ENCODE assay signal across 8 cellular contexts in the genomic region with DNA sequence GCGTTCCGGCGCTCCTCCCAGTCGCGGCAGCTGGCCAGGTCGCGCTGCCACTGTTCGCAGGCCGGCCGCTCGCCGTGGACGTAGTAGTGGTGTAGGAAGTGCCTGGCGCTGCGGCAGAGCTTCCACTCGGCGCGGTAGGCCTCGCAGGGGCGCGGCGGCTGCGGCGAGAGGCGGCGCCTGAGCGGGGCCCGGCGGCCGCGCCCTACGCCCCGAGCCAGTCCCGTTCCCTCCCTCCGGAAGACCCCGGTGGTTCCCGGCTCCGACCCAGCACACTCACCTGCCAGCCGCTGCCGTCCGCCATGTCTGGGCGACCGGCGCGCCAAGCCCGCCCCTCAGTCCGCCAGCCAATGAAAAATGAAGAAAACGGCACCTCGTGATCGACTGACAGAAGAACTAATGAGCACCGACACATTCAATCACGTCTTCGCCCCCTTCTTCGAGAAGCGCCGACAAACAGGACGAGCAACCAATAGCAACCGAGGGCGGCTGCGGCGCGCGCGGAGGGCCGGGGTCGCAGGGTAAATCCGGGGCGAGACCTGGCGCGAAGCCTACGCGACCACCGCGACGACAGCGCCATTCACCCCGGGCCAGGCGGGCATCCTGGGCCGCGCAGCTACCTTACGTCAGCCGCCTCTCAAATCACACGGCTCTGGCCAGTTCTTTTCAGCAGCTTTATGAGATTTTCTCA. TPM values are rescaled to one million over a fixed set of nuclear protein-coding genes. Genes with fewer than 3 reads are reported as not detected.
DNase-seq lines count a peak whose midpoint lies in the region; ATAC-seq, FAIRE-seq and TF ChIP-seq lines count a peak whose summit lies in the region.

A gene with protein sequence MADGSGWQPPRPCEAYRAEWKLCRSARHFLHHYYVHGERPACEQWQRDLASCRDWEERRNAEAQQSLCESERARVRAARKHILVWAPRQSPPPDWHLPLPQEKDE (minus strand): TSS at position 324 of the 688 bp plus-strand sequence. CDS start 23 bp downstream, at position 301.

- H3K9ac ChIP-seq in keratinocyte (ENCODE audit: control insufficient read depth, extremely low read depth, insufficient read depth, low read length): peak within 1 kb of the TSS; percentile 75

- H3K4me3 ChIP-seq in AG09309 (ENCODE audit: control insufficient read depth, low read depth, low read length): peak within 1 kb of the TSS; percentile 76
- peak within 1 kb of the TSS; percentile 69 to 76 (median 70) for H3K4me3 ChIP-seq in keratinocyte (ENCODE audit: control insufficient read depth in 2 of 3, extremely low read depth in 1 of 3, insufficient read depth in 2 of 3, low read depth in 1 of 3, low read length in 3 of 3)

- no peak for FAIRE-seq in keratinocyte (lab: Jason Lieb, UNC)

- H4K20me1 ChIP-seq in keratinocyte (ENCODE audit: control insufficient read depth, extremely low read depth, insufficient read depth, low read length): no peaks in the 10 kb centered on the region

- H3K4me2 ChIP-seq in keratinocyte (ENCODE audit: control insufficient read depth, extremely low read depth, insufficient read depth, low read depth, low read length): peak within 1 kb of the TSS; percentile 95

- peak within 1 kb of the TSS; percentile 79 for H3K27ac ChIP-seq in keratinocyte (ENCODE audit: control insufficient read depth, insufficient read depth, low read length)

- DNase-seq in AG09309 (ENCODE audit: low read depth) (peak; percentile 74), NCI-H446 treated with DMSO at 0.1 percent for 48 hours (lab: John Stamatoyannopoulos, UW) (peak; percentile 95), cerebellar nuclear complex (lab: John Stamatoyannopoulos, UW) (peak; percentile 60 to 85), keratinocyte (ENCODE audit: low read depth, low spot score) (peak; percentile 56)
- DNase-seq in activated CD4-positive, CD25-positive, alpha-beta regulatory T cell treated with anti-CD3 and anti-CD28 coated beads, Interleukin-2, amount 50 U/mL, for 72 hours: peak; percentile 84
- peak; percentile 73 to 78 for DNase-seq in stimulated activated CD4-positive, alpha-beta T cell treated with anti-CD3 and anti-CD28 coated beads, Interleukin-15, amount 100 ng/mL, for 1 hour (ENCODE audit: low read depth in 1 of 2, low spot score in 1 of 2)

- H3K4me1 ChIP-seq in keratinocyte (ENCODE audit: control insufficient read depth, extremely low read depth, insufficient read depth, low read length): peaks cover 6% of the 10 kb centered on the region

- peaks cover 9 to 21% of the 10 kb centered on the region in 2 experiments for H3K36me3 ChIP-seq in keratinocyte (ENCODE audit: control insufficient read depth in 2 of 2, extremely low read depth in 1 of 2, insufficient read depth in 2 of 2, low read length in 2 of 2)

- H3K9me3 ChIP-seq in keratinocyte (ENCODE audit: control insufficient read depth, low read depth, low read length): no peaks in the 10 kb centered on the region

- ATAC-seq in GM19025 (IDR thresholded peaks at IDR 0.05; ENCODE audit: low read depth, unreplicated experiment) (peak; percentile 77), HG03342 (IDR thresholded peaks at IDR 0.05; ENCODE audit: unreplicated experiment) (peak; percentile 74)

- no peaks in the 10 kb centered on the region for H3K9me1 ChIP-seq in keratinocyte (ENCODE audit: control insufficient read depth, extremely low read depth, insufficient read depth, low read length)

- dilution Hi-C loops in keratinocyte (cut with MboI; ENCODE audit: extremely low pct_ligation_motif_present, low sequenced_read_pairs): no loop called here

- H3K79me2 ChIP-seq in keratinocyte (ENCODE audit: control insufficient read depth, insufficient read depth, low read length): peaks cover 37% of the 10 kb centered on the region

- H2AFZ ChIP-seq in keratinocyte (ENCODE audit: control insufficient read depth, low read length): peak within 1 kb of the TSS; percentile 75

- no peak for TF ChIP-seq CTCF in AG09309 (IDR thresholded peaks at IDR 0.05; ENCODE audit: control insufficient read depth, insufficient read depth, low read depth, low read length, missing control alignments)
- TF ChIP-seq CTCF in keratinocyte (optimal IDR thresholded peaks at IDR 0.05 in 1 of 3, IDR thresholded peaks at IDR 0.05 in 1 of 3, conservative IDR thresholded peaks at IDR 0.05 in 1 of 3; ENCODE audit: extremely low read depth in 1 of 3, insufficient read depth in 2 of 3, low read length in 3 of 3): no peak

- H3K27me3 ChIP-seq in keratinocyte (ENCODE audit: control insufficient read depth, extremely low read depth, insufficient read depth, low read length): no peaks in the 10 kb centered on the region

RNA-seq across cellular contexts. Expression of the gene that starts here (rescaled TPM):
- polyA plus RNA-seq in keratinocyte: 9.1 to 13.8 TPM (median 12.3 TPM) in 3 replicates
- polyA plus RNA-seq in keratinocyte (2011; ENCODE audit: low read depth): 9.9 TPM
- 11.2 and 12.8 TPM in 2 replicates for polyA plus RNA-seq in keratinocyte (2011; cell fraction: cytosol; rRNA removed)
- polyA plus RNA-seq in keratinocyte (2011; cell fraction: nucleus; rRNA removed): 7.6 and 8.0 TPM in 2 replicates
- 11.6 and 13.7 TPM in 2 replicates for polyA plus RNA-seq in keratinocyte (2012; ENCODE audit: low replicate concordance)
- polyA minus RNA-seq in keratinocyte: 11.9 to 21.6 TPM (median 17.3 TPM) in 3 replicates
- 12.9 TPM for polyA minus RNA-seq in keratinocyte (2011; cell fraction: cytosol; rRNA and poly(A)+ RNA removed)
- polyA minus RNA-seq in keratinocyte (2011; cell fraction: nucleus; rRNA and poly(A)+ RNA removed): 2.1 and 5.8 TPM in 2 replicates

Comparison
In these comparisons a context has a peak if more than half of its experiments do, and no peak if none do; other contexts are left out.
1. Peak in every context shown above with its lines: DNase-seq, ATAC-seq, H3K4me3 ChIP-seq and H3K27ac ChIP-seq.